ENCODE assay signal across 8 cellular contexts in genomic region chrX:12894074-12894691, GRCh38.
A peak's percentile ranks its signal among the peaks of the same experiment; 100 is the strongest.
DNase-seq lines count a peak whose midpoint lies in the region; ATAC-seq and TF ChIP-seq lines count a peak whose summit lies in the region.

No MANE protein-coding gene starts in this region.

- DNase-seq in NCI-H1105 treated with DMSO at 0.1 percent for 48 hours (lab: John Stamatoyannopoulos, UW): peak; percentile 0
- no peak for DNase-seq in NCI-H1105 (lab: John Stamatoyannopoulos, UW)
- peak; percentile 24 for DNase-seq in NCI-H526 treated with DMSO at 0.1 percent for 48 hours (lab: John Stamatoyannopoulos, UW)
- DNase-seq in activated T-cell treated with anti-CD3 and anti-CD28 coated beads, Interleukin-2, amount 50 U/mL, for 48 hours: peak; percentile 40 to 49
- peak; percentile 56 for DNase-seq in germinal center (ENCODE audit: low spot score)
- peak; percentile 3 for DNase-seq in smooth muscle cell of the brain vasculature (ENCODE audit: low read depth, low spot score)
- DNase-seq in epidermal melanocyte (ENCODE audit: insufficient read length, low spot score): no peak

- no peak for ATAC-seq in GM18505 (IDR thresholded peaks at IDR 0.05; ENCODE audit: unreplicated experiment)

- no peak for TF ChIP-seq POLR2A in GM18505 (IDR thresholded peaks at IDR 0.05; ENCODE audit: borderline replicate concordance, extremely low read depth, insufficient read depth, insufficient read length)

Comparison
In these comparisons a context has a peak if more than half of its experiments do, and no peak if none do; other contexts are left out.
1. DNase-seq: peak in NCI-H1105 treated with DMSO at 0.1 percent for 48 hours (single experiment), NCI-H526 treated with DMSO at 0.1 percent for 48 hours (single experiment), activated T-cell treated with anti-CD3 and anti-CD28 coated beads, Interleukin-2, amount 50 U/mL, for 48 hours (2 of 2), germinal center (single experiment) and smooth muscle cell of the brain vasculature (single experiment); none in NCI-H1105 (single experiment) and epidermal melanocyte (single experiment).